ENCODE assay signal across 16 cellular contexts in genomic region chr1:35187816-35188342, GRCh38. TPM values are rescaled to one million over a fixed set of nuclear protein-coding genes. Genes with fewer than 3 reads are reported as not detected.
A peak's percentile ranks its signal among the peaks of the same experiment; 100 is the strongest.
DNase-seq lines count a peak whose midpoint lies in the region; ATAC-seq, FAIRE-seq and TF ChIP-seq lines count a peak whose summit lies in the region.
"Had no signal": no experiment of that assay in that cellular context is flagged by ENCODE, and none has a peak within 500 bp of the region (broad histone marks: within the 10 kb centered on the region; RNA-seq: fewer than 3 reads in every experiment).

No MANE protein-coding gene starts in this region.

- no peak overlapping the region for H2BK5ac ChIP-seq in IMR-90 (ENCODE audit: low read depth, low read length, poor library complexity, severe bottlenecking)

- dilution Hi-C loops in IMR-90 (cut with HindIII; ENCODE audit: low sequenced_read_pairs, unreplicated experiment): no loop called here

- H3K9me3 ChIP-seq in SK-N-SH (no peaks in the 10 kb centered on the region), IMR-90 (ENCODE audit: control insufficient read depth, insufficient read depth, low read length) (no peaks in the 10 kb centered on the region), GM12878 (replicated peaks; ENCODE audit: control insufficient read depth, insufficient read depth, low read length) (no peaks in the 10 kb centered on the region)
- H3K9me3 ChIP-seq: heart right ventricle, thoracic aorta had no signal

- WGBS in SK-N-SH (ENCODE audit: low lambda C conversion rate): 77% methylated on average over 7 of the region's 7 CpGs
- no CpG with 5 or more reads among the region's 7 CpGs for WGBS in IMR-90 (ENCODE audit: extremely low coverage in 2 of 2, insufficient read length in 1 of 2), 2 experiments
- 99% methylated on average over 7 of the region's 7 CpGs for WGBS in GM12878 (ENCODE audit: insufficient coverage, insufficient replicate concordance, low lambda C conversion rate, missing lambda C conversion rate)

- TF ChIP-seq RAD21 in SK-N-SH (IDR thresholded peaks at IDR 0.05; ENCODE audit: low read length) (no peak), IMR-90 (IDR thresholded peaks at IDR 0.05; ENCODE audit: low read length) (no peak), GM12878 (IDR thresholded peaks at IDR 0.05; ENCODE audit: insufficient read depth, low read depth, low read length) (no peak)

- no peak overlapping the region for H3K4ac ChIP-seq in IMR-90 (ENCODE audit: low read depth, low read length)

- intact Hi-C loops in IMR-90 (cut with micrococcal nuclease) (loop anchor here (10.0 kb wide), 2 partner anchors 183 to 333 kb away; partner anchors contain the start of gene SMIM12), GM12878 (cut with micrococcal nuclease; ENCODE audit: unreplicated experiment) (loop anchor here (10.0 kb wide), 2 partner anchors 203 to 333 kb away; partner anchors contain the start of genes SMIM12 and TMEM35B)

- no peak overlapping the region for H2BK120ac ChIP-seq in IMR-90 (ENCODE audit: low read depth, low read length)

- SMC1A ChIA-PET in GM12878 (lab: Charles Lee; ENCODE audit: uncharacterized antibody, unreplicated experiment): no interaction called here

- CTCF ChIA-PET in SK-N-SH (lab: Yijun Ruan, JAX) (interaction anchor here (0.6 to 1.0 kb wide), 2 partner anchors 14 to 31 kb away, joined by 3 read pairs; no protein-coding TSS in a partner anchor), IMR-90 (lab: Yijun Ruan, JAX) (no interaction called here), GM12878 (lab: Yijun Ruan, JAX) (no interaction called here)

- H3K14ac ChIP-seq in IMR-90 (replicated peaks; ENCODE audit: low read depth, low read length): no peak overlapping the region

- H2AFZ ChIP-seq in SK-N-SH (ENCODE audit: low read depth) (no peak overlapping the region), IMR-90 (replicated peaks; ENCODE audit: low read length, poor library complexity) (no peak overlapping the region), GM12878 (ENCODE audit: control insufficient read depth, low read depth, low read length) (no peak overlapping the region)

- H3K23ac ChIP-seq in IMR-90 (ENCODE audit: low read depth, low read length): 0 out of 2 replicates have a peak overlapping the region, but pooled peaks have one; percentile 24

- ATAC-seq in SK-N-SH treated with all-trans-retinoic acid at 6 μM for 48 hours: no peak
- ATAC-seq in IMR-90 (ENCODE audit: low read depth): no peak
- no peak for ATAC-seq in GM12878
- ATAC-seq in GM19351 (IDR thresholded peaks at IDR 0.05; ENCODE audit: unreplicated experiment): no peak
- no peak for ATAC-seq in GM18502 (IDR thresholded peaks at IDR 0.05; ENCODE audit: poor library complexity, unreplicated experiment)
- ATAC-seq: heart right ventricle, left cardiac atrium had no signal

- H3F3A ChIP-seq in SK-N-SH (replicated peaks; ENCODE audit: insufficient read depth): peaks cover 39% of the 10 kb centered on the region

- TF ChIP-seq CTCF in SK-N-SH (IDR thresholded peaks at IDR 0.05) (no peak), IMR-90 (conservative IDR thresholded peaks at IDR 0.05; ENCODE audit: low read depth, low read length) (no peak), GM12878 (IDR thresholded peaks at IDR 0.05 in 2 of 3, conservative IDR thresholded peaks at IDR 0.05 in 1 of 3; ENCODE audit: control insufficient read depth in 2 of 3, extremely low read depth in 1 of 3, insufficient read depth in 1 of 3, low read depth in 3 of 3, low read length in 3 of 3) (no peak), neural crest cell (conservative IDR thresholded peaks at IDR 0.05) (no peak)

- no peak for TF ChIP-seq POLR2A in IMR-90 (IDR thresholded peaks at IDR 0.05; ENCODE audit: low read depth, low read length)
- TF ChIP-seq POLR2A in GM12878 (IDR thresholded peaks at IDR 0.05; ENCODE audit: low read depth, low read length): no peak; the same call in 1 of the 2 replicates

- peaks cover 2% of the 10 kb centered on the region; the same call in 1 of the 2 replicates for H3K9me1 ChIP-seq in IMR-90 (ENCODE audit: insufficient read depth, low read length)

- H3K9ac ChIP-seq in SK-N-SH (no peak overlapping the region), IMR-90 (ENCODE audit: low read depth, low read length) (no peak overlapping the region), GM12878 (ENCODE audit: control insufficient read depth, insufficient read depth, low read length) (no peak overlapping the region)
- H3K9ac ChIP-seq: KMS-11 had no signal

- H3K27ac ChIP-seq in SK-N-SH (ENCODE audit: low read depth in 2 of 2, low read length in 1 of 2): no peak overlapping the region
- H3K27ac ChIP-seq in IMR-90 (ENCODE audit: insufficient read depth, low read length): no peak overlapping the region
- H3K27ac ChIP-seq in GM12878 (ENCODE audit: control insufficient read depth, insufficient read depth): no peak overlapping the region
- H3K27ac ChIP-seq: 22Rv1, brain microvascular endothelial cell, heart right ventricle, KMS-11, thoracic aorta had no signal

- POLR2A ChIA-PET in SK-N-SH (lab: Yijun Ruan, JAX): no interaction called here
- POLR2A ChIA-PET in IMR-90 (lab: Charles Lee; ENCODE audit: unreplicated experiment): interaction anchor here (0.6 kb wide), 1 partner anchor 70 kb away, joined by 3 read pairs; no protein-coding TSS in a partner anchor
- POLR2A ChIA-PET in GM12878 (lab: Charles Lee): interaction anchor here (0.6 kb wide), 1 partner anchor 8 kb away, joined by 3 read pairs; no protein-coding TSS in a partner anchor

- H4K91ac ChIP-seq in IMR-90 (ENCODE audit: insufficient read depth, low read depth, low read length): no peak overlapping the region

- peaks cover 75% of the 10 kb centered on the region for H3K36me3 Mint-ChIP-seq in neural crest cell (ENCODE audit: low read depth)

- H3K79me2 ChIP-seq in SK-N-SH (ENCODE audit: insufficient read depth) (peaks cover 100% of the 10 kb centered on the region), GM12878 (ENCODE audit: control insufficient read depth, insufficient read depth, low read length) (peaks cover 95% of the 10 kb centered on the region)

- no peak overlapping the region for H2AK9ac ChIP-seq in IMR-90 (replicated peaks; ENCODE audit: low read depth, low read length, poor library complexity)

- peaks cover 84 to 89% of the 10 kb centered on the region in 2 experiments for H3K36me3 ChIP-seq in SK-N-SH (replicated peaks in 1 of 2; ENCODE audit: control insufficient read depth in 1 of 2, insufficient read depth in 2 of 2, low read length in 1 of 2)
- peaks cover 72% of the 10 kb centered on the region for H3K36me3 ChIP-seq in IMR-90 (ENCODE audit: control insufficient read depth, insufficient read depth, low read length)
- H3K36me3 ChIP-seq in GM12878 (ENCODE audit: control insufficient read depth in 2 of 2, insufficient read depth in 2 of 2, low read length in 1 of 2): peaks cover 14 to 65% of the 10 kb centered on the region in 2 experiments

- H3K79me1 ChIP-seq in IMR-90 (ENCODE audit: low read depth in 1 of 2, low read length in 2 of 2): peaks cover 21 to 45% of the 10 kb centered on the region in 2 experiments

- in situ Hi-C loops in IMR-90 (cut with MboI; ENCODE audit: low sequenced_read_pairs) (no loop called here), GM12878 (cut with MboI) (no loop called here)

- no peak overlapping the region for H2AK5ac ChIP-seq in IMR-90 (ENCODE audit: low read depth, low read length)

- peaks cover 74% of the 10 kb centered on the region for H3K4me1 Mint-ChIP-seq in neural crest cell

- H2BK20ac ChIP-seq in IMR-90 (ENCODE audit: low read depth, low read length): no peak overlapping the region

- H3K4me3 ChIP-seq in SK-N-SH (ENCODE audit: low read depth in 2 of 2, low read length in 1 of 2): no peak overlapping the region; a peak in 1 of 4 replicates
- H3K4me3 ChIP-seq in IMR-90 (ENCODE audit: insufficient read depth, low read depth, low read length): no peak overlapping the region
- H3K4me3 ChIP-seq in GM12878: peak overlapping the region; percentile 80; the same call in 1 of the 2 replicates
- H3K4me3 ChIP-seq: heart right ventricle, thoracic aorta had no signal

- TF ChIP-seq EP300 in SK-N-SH (IDR thresholded peaks at IDR 0.05; ENCODE audit: borderline replicate concordance in 1 of 2, low read depth in 1 of 2, low read length in 1 of 2) (no peak), GM12878 (IDR thresholded peaks at IDR 0.05; ENCODE audit: borderline replicate concordance in 1 of 2, control insufficient read depth in 1 of 2, low read depth in 2 of 2, low read length in 2 of 2) (no peak)

- H3K9me2 ChIP-seq in SK-N-SH: no peaks in the 10 kb centered on the region

- H4K5ac ChIP-seq in IMR-90 (ENCODE audit: low read depth, low read length): no peak overlapping the region

- H3K27me3 Mint-ChIP-seq in neural crest cell (ENCODE audit: low read depth): peaks cover 11% of the 10 kb centered on the region
- H3K27me3 Mint-ChIP-seq: naive B cell had no signal

- H3K27me3 ChIP-seq in SK-N-SH (ENCODE audit: insufficient read depth) (no peaks in the 10 kb centered on the region), IMR-90 (ENCODE audit: control insufficient read depth, insufficient read depth, low read length) (no peaks in the 10 kb centered on the region), GM12878 (replicated peaks in 1 of 2; ENCODE audit: control insufficient read depth in 2 of 2, insufficient read depth in 2 of 2, low read length in 1 of 2) (no peaks in the 10 kb centered on the region)
- H3K27me3 ChIP-seq: brain microvascular endothelial cell, heart right ventricle had no signal

- no peaks in the 10 kb centered on the region for H3K9me3 Mint-ChIP-seq in neural crest cell
- H3K9me3 Mint-ChIP-seq: naive B cell had no signal

- RAD21 ChIA-PET in GM12878 (lab: Charles Lee; ENCODE audit: unreplicated experiment): no interaction called here

- FAIRE-seq in GM12878 (lab: Jason Lieb, UNC): no peak

- no peak overlapping the region for H2BK15ac ChIP-seq in IMR-90 (ENCODE audit: low read depth, low read length)

- H3K27ac Mint-ChIP-seq in neural crest cell (ENCODE audit: unreplicated experiment): no peak overlapping the region

- no peak overlapping the region for H3K18ac ChIP-seq in IMR-90 (ENCODE audit: low read depth, low read length)

- H3K4me2 ChIP-seq in SK-N-SH (peak overlapping the region; percentile 80; the same call in 1 of the 2 replicates), IMR-90 (ENCODE audit: low read depth, low read length) (0 out of 2 replicates have a peak overlapping the region, but pooled peaks have one; percentile 15), GM12878 (ENCODE audit: control insufficient read depth, insufficient read depth) (peak overlapping the region; percentile 21)
- H3K4me2 ChIP-seq: KMS-11 had no signal

- H3K56ac ChIP-seq in IMR-90 (ENCODE audit: extremely low read depth, insufficient read depth, low read length): no peak overlapping the region

- no peak for DNase-seq in SK-N-SH
- no peak for DNase-seq in IMR-90
- no peak for DNase-seq in GM12878 (ENCODE audit: low read depth, low spot score)
- DNase-seq in neural crest cell (ENCODE audit: low read depth, low spot score): no peak
- DNase-seq in retina: no peak
- DNase-seq: brain microvascular endothelial cell, heart right ventricle, left cardiac atrium, naive B cell, NCI-H187 treated with DMSO at 0.1 percent for 48 hours had no signal

- H4K20me1 ChIP-seq in SK-N-SH (ENCODE audit: insufficient read depth) (peaks cover 90% of the 10 kb centered on the region), IMR-90 (ENCODE audit: insufficient read depth, low read length) (peaks cover 85% of the 10 kb centered on the region), GM12878 (ENCODE audit: control insufficient read depth, insufficient read depth) (peaks cover 27% of the 10 kb centered on the region)

- H3K4me1 ChIP-seq in SK-N-SH (ENCODE audit: control insufficient read depth in 1 of 2, insufficient read depth in 2 of 2, low read depth in 1 of 2, low read length in 1 of 2) (peaks cover 28 to 31% of the 10 kb centered on the region in 2 experiments; a peak in 3 of 4 replicates), IMR-90 (ENCODE audit: control insufficient read depth, insufficient read depth, low read length) (peaks cover 5% of the 10 kb centered on the region), GM12878 (ENCODE audit: control insufficient read depth, insufficient read depth, low read length) (no peaks in the 10 kb centered on the region)

- H3K4me3 Mint-ChIP-seq in neural crest cell: peak overlapping the region; percentile 85

- no peak overlapping the region for H4K8ac ChIP-seq in IMR-90 (ENCODE audit: low read depth in 2 of 2, low read length in 2 of 2)

- BruUV-seq in IMR-90 (replicated peaks; lab: Mats Ljungman, UMichigan): no TSS peak
- BruUV-seq in GM12878 (replicated peaks; lab: Mats Ljungman, UMichigan): no TSS peak

RNA-seq across cellular contexts. Expression of gene SFPQ, which starts 5.1 kb away (rescaled TPM):
- polyA plus RNA-seq in SK-N-SH (2012; rRNA removed) (85.6 and 88.1 TPM in 2 replicates), IMR-90 (2012; rRNA removed) (91.4 and 121 TPM in 2 replicates), GM12878 (2011; rRNA removed) (177 and 237 TPM in 2 replicates), GM12878 (2014; fragmentation: Illumina TruSeq; extraction: Trizol) (559 and 719 TPM in 2 replicates), GM12878 (2014; fragmentation: Nextera tagmentation; extraction: Ambion mirVana) (100 to 1,000 TPM in 1 of 2 experiments, 10 to 100 TPM in 1; 78.5 to 117 TPM), GM12878 (2014; rRNA removed) (257 and 273 TPM in 2 replicates), GM12878 (2016; fragmentation: Nextera tagmentation; extraction: Ambion mirVana) (100 to 1,000 TPM; 171 to 198 TPM)
- 66.5 and 86.3 TPM in 2 replicates for polyA plus RNA-seq in SK-N-SH (2012; cell fraction: cytosol; rRNA removed)
- polyA plus RNA-seq in SK-N-SH (2012; cell fraction: nucleus; rRNA removed): 214 and 361 TPM in 2 replicates
- total RNA-seq in IMR-90 (2012; rRNA removed) (53.9 and 121 TPM in 2 replicates), GM12878 (2014; rRNA removed) (201 and 223 TPM in 2 replicates), GM12878 (2014; rRNA removed; fragmentation: Illumina TruSeq; extraction: Trizol) (384 and 393 TPM in 2 replicates), GM12878 (2021) (305 and 325 TPM in 2 replicates), neural crest cell (644 and 666 TPM in 2 replicates)
- polyA plus RNA-seq in IMR-90 (2012; cell fraction: cytosol; rRNA removed): 25.7 and 28.4 TPM in 2 replicates
- polyA plus RNA-seq in IMR-90 (2012; cell fraction: nucleus; rRNA removed; ENCODE audit: low replicate concordance): 122 and 444 TPM in 2 replicates
- total RNA-seq in GM12878 (2013; cell fraction: nucleolus; rRNA removed): 575 and 577 TPM in 2 replicates
- polyA plus RNA-seq in GM12878 (2011; ENCODE audit: low read depth): 203 TPM
- 59.6 and 65.2 TPM in 2 replicates for polyA plus RNA-seq in GM12878 (2011; cell fraction: cytosol; rRNA removed)
- 308 and 445 TPM in 2 replicates for polyA plus RNA-seq in GM12878 (2011; cell fraction: nucleus; rRNA removed)
- 220 and 322 TPM in 2 replicates for polyA plus RNA-seq in GM12878 (2012)
- 92.8 and 133 TPM in 2 replicates for polyA minus RNA-seq in GM12878 (2011; rRNA and poly(A)+ RNA removed)
- polyA minus RNA-seq in GM12878 (2011; cell fraction: cytosol; rRNA and poly(A)+ RNA removed): 56.9 and 61.2 TPM in 2 replicates
- polyA minus RNA-seq in GM12878 (2011; cell fraction: nucleus; rRNA and poly(A)+ RNA removed): 129 and 229 TPM in 2 replicates

Comparison
In these comparisons a context has a peak if more than half of its experiments do, and no peak if none do; other contexts are left out.
1. H3K4me2 ChIP-seq: peak in every context shown above with its lines; median percentile 80 in SK-N-SH; 21 in GM12878; 15 in IMR-90.
2. Of the 26 proteins assayed by ChIP-seq in both GM12878 and SK-N-SH: peak only in GM12878: POLR2AphosphoS5; only in SK-N-SH: none; in both: none; in neither: 25.